8 cellular contexts compared by ENCODE assay signal in the genomic region with DNA sequence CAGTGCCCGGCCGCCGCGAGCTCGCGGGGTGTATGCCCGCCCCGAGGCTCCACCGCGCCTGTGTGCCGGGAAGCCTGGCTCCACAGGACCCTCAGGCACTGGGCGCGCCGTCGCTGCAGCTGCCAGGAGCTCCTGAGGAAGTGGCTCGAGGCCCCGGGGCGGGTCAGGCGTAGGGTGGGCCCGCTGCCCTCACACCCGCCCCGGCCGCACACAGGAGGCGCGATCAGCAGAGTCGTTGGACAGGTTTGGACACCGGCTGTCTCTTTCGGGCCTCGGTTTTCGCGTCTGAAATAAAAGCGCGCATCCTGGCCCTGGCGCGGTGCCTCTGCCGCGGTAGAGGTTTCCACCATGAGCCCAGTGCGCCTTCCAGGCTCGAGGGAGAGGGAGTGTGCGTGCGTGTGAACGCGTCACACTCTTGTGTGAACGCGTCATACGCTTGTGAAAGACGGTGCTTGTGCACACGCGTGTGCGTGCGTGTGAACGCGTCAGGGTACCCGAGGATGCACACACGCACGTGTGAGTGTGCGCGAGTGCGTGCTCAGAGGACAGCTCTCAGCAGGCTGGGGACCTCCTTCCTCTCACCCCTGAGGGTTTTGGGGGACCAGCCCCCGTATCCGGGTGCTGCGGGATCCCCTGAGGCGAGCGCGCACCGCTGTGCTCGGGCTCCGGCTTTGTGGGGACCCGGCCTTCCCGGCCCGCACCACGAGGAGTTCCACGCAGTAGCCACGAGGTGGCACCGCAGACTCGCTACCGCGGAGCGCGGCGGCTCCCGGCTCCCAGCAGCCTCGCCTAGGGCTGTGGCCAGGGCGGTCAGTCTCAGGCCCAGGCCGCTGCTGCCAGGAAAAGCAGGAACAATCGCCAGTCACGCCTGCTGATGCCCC.
DNase-seq lines count a peak whose midpoint lies in the region; ATAC-seq and TF ChIP-seq lines count a peak whose summit lies in the region.

No MANE protein-coding gene starts in this region.

- H3K36me3 Mint-ChIP-seq in HFFc6 (ENCODE audit: low read depth) = no peaks in the 10 kb centered on the region
- no peaks in the 10 kb centered on the region for H3K36me3 Mint-ChIP-seq in natural killer cell

- H3K36me3 ChIP-seq in subcutaneous abdominal adipose tissue (ENCODE audit: control insufficient read depth in 5 of 5, insufficient read depth in 5 of 5, low read length in 5 of 5) = no peaks in the 10 kb centered on the region

- peaks cover 24% of the 10 kb centered on the region for H3K27me3 Mint-ChIP-seq in HFFc6 (ENCODE audit: insufficient read depth)
- H3K27me3 Mint-ChIP-seq in natural killer cell (ENCODE audit: low read depth in 2 of 2) = peaks cover 27 to 47% of the 10 kb centered on the region in 2 donors

- TF ChIP-seq CTCF in HFFc6 (IDR thresholded peaks at IDR 0.05) = peak; percentile 84
- peak; percentile 57 for TF ChIP-seq CTCF in fibroblast of pulmonary artery (IDR thresholded peaks at IDR 0.05; ENCODE audit: low read length, missing control alignments)
- peak; percentile 39 for TF ChIP-seq CTCF in natural killer cell (IDR thresholded peaks at IDR 0.05)

- no peak overlapping the region for H3K9ac ChIP-seq in subcutaneous abdominal adipose tissue (ENCODE audit: low read length in 5 of 5)

- no peak overlapping the region for H3K27ac Mint-ChIP-seq in HFFc6
- H3K27ac Mint-ChIP-seq in natural killer cell = no peak overlapping the region

- H3K4me3 Mint-ChIP-seq in HFFc6 (peak overlapping the region; percentile 44; the same call in 1 of the 2 replicates), natural killer cell (no peak overlapping the region)

- H3K9me3 Mint-ChIP-seq in HFFc6 = no peaks in the 10 kb centered on the region
- no peaks in the 10 kb centered on the region for H3K9me3 Mint-ChIP-seq in natural killer cell

- H3K4me1 Mint-ChIP-seq in HFFc6 (ENCODE audit: low read depth) = peaks cover 10% of the 10 kb centered on the region
- no peaks in the 10 kb centered on the region for H3K4me1 Mint-ChIP-seq in natural killer cell

- no peaks in the 10 kb centered on the region for H3K9me3 ChIP-seq in subcutaneous abdominal adipose tissue (ENCODE audit: control insufficient read depth in 5 of 5, low read length in 5 of 5)

- DNase-seq in ELR (ENCODE audit: low read depth) = peak; percentile 81
- DNase-seq in HFFc6 = peak; percentile 70
- DNase-seq in NCI-H748 treated with DMSO at 0.1 percent for 48 hours (lab: John Stamatoyannopoulos, UW) = peak; percentile 9
- DNase-seq in activated T-cell treated with anti-CD3 and anti-CD28 coated beads, Interleukin-2, amount 50 U/mL, for 1 hour = peak; percentile 59
- DNase-seq in fibroblast of pulmonary artery (ENCODE audit: low read depth) = peak; percentile 80
- peak; percentile 31 for DNase-seq in natural killer cell

- H3K27ac ChIP-seq in subcutaneous abdominal adipose tissue (ENCODE audit: low read depth, low read length) = no peak overlapping the region

- H3K4me1 ChIP-seq in subcutaneous abdominal adipose tissue (ENCODE audit: control insufficient read depth in 5 of 5, insufficient read depth in 5 of 5, low read length in 5 of 5) = peaks cover 2 to 21% (median 18%) of the 10 kb centered on the region in 5 donors

- ATAC-seq in natural killer cell (peak; percentile 68 to 84 (median 75)), GM21367 (IDR thresholded peaks at IDR 0.05; ENCODE audit: unreplicated experiment) (no peak)

- H3K4me3 ChIP-seq in fibroblast of pulmonary artery (replicated peaks; ENCODE audit: low read depth, low read length) = peak overlapping the region; percentile 25
- peak overlapping the region; percentile 24 to 57 (median 31) for H3K4me3 ChIP-seq in subcutaneous abdominal adipose tissue (ENCODE audit: low read depth in 1 of 5, low read length in 5 of 5)

- H3K27me3 ChIP-seq in subcutaneous abdominal adipose tissue (ENCODE audit: control insufficient read depth in 5 of 5, insufficient read depth in 4 of 5, low read length in 5 of 5) = peaks cover 2 to 20% (median 15%) of the 10 kb centered on the region in 5 donors

- intact Hi-C loops in natural killer cell (cut with micrococcal nuclease) = loop anchor here (2.0 kb wide), 2 partner anchors 238 to 482 kb away; no protein-coding TSS in a partner anchor

Comparison
In these comparisons a context has a peak if more than half of its experiments do, and no peak if none do; other contexts are left out.
1. DNase-seq: peak in every context shown above with its lines; median percentile 81 in ELR; 80 in fibroblast of pulmonary artery; 70 in HFFc6; 59 in activated T-cell treated with anti-CD3 and anti-CD28 coated beads, Interleukin-2, amount 50 U/mL, for 1 hour; 31 in natural killer cell; 9 in NCI-H748 treated with DMSO at 0.1 percent for 48 hours.